21 cellular contexts compared by ENCODE assay signal in the genomic region with DNA sequence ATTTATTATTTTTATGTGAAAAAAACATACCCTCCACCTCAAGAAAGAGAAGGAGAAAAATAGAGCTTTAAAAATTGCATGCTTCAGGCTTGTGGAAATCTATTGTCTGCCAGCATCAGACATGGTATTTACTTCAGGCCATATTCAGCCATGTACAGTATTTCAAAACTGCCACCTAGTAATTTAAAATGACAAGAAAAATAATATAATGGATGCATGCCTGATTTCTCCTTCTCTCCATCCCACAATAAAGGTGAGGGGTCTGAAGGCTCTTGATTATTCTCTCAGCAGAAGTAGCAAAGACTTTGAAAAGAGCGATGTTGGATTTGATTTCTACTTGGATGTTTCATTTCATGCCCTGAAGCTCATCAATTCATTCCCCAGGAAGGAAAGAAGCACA.
"Had no signal": no experiment of that assay in that cellular context is flagged by ENCODE, and none has a peak within 500 bp of the region (broad histone marks: within the 10 kb centered on the region; RNA-seq: fewer than 3 reads in every experiment).

No MANE protein-coding gene starts in this region.

- H3K27ac ChIP-seq: colonic mucosa, coronary artery, dorsolateral prefrontal cortex, epithelial cell of prostate, esophagus muscularis mucosa, esophagus squamous epithelium, foreskin keratinocyte, gastrocnemius medialis, gastroesophageal sphincter, heart left ventricle, heart right ventricle had no signal

- DNase-seq: colonic mucosa; cortex of kidney; dermis blood vessel endothelial cell; dorsolateral prefrontal cortex; effector CD4-positive, alpha-beta T cell; effector CD8-positive, alpha-beta T cell; effector memory CD8-positive, alpha-beta T cell; endodermal cell; erythroblast; esophagus squamous epithelium; foreskin fibroblast; foreskin keratinocyte; gastrocnemius medialis; glutamatergic neuron; head of caudate nucleus; heart left ventricle; heart right ventricle had no signal

- H3K9me3 ChIP-seq: colonic mucosa, esophagus squamous epithelium, gastrocnemius medialis had no signal

- H3K4me3 ChIP-seq: colonic mucosa, coronary artery, dorsolateral prefrontal cortex, esophagus muscularis mucosa, esophagus squamous epithelium, gastrocnemius medialis, gastroesophageal sphincter, heart left ventricle, heart right ventricle had no signal

- H3K4me1 ChIP-seq: colonic mucosa, esophagus squamous epithelium had no signal

- H3K27me3 ChIP-seq: colonic mucosa, dorsolateral prefrontal cortex, esophagus muscularis mucosa, esophagus squamous epithelium, foreskin keratinocyte, gastrocnemius medialis, gastroesophageal sphincter, heart left ventricle, heart right ventricle had no signal

- H3K36me3 ChIP-seq: colonic mucosa, esophagus muscularis mucosa, esophagus squamous epithelium, gastrocnemius medialis, gastroesophageal sphincter, heart left ventricle, heart right ventricle had no signal
